ENCODE assay signal across 10 cellular contexts in the genomic region with DNA sequence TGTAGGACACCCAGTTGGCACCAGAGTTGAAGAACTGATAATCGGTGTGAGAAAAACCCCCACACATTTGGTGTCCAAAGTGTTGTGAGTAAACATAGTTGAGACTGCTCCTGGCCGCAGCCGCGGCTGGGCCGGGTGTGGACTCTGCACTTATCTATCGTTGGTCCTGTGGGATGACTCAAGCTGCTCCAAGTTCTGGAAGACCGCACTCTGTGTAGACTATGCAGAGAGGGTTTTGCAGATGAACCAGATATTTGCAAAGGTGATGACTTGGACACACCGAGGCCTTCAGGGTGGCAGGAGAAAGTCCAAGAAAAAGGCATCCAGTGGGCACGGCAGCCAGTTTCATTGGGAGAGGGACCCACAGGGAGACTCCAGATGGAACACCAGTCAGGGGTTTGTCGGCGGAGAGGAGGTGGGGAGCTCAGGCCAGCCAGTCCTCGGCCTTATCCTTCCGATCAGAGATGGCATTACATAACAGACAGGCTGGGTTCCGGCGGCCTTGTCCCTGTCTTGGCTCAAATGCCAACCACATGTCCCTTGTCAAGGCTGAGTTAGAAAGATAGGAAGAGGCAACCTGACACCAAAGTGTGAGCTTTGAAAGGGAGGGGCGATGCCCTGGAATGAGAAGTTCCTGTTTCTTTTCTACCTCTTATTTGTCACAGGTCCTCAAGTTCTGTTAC. TPM values are rescaled to one million over a fixed set of nuclear protein-coding genes. Genes with fewer than 3 reads are reported as not detected.
DNase-seq lines count a peak whose midpoint lies in the region; ATAC-seq, FAIRE-seq and TF ChIP-seq lines count a peak whose summit lies in the region.
"Had no signal": no experiment of that assay in that cellular context is flagged by ENCODE, and none has a peak within 500 bp of the region (broad histone marks: within the 10 kb centered on the region; RNA-seq: fewer than 3 reads in every experiment).

No MANE protein-coding gene starts in this region.

- FAIRE-seq in GM19239 (lab: Jason Lieb, UNC): peak; percentile 57
- FAIRE-seq: islet of Langerhans had no signal

- ATAC-seq in GM18519 (IDR thresholded peaks at IDR 0.05; ENCODE audit: low FRiP score, unreplicated experiment): no peak
- no peak for ATAC-seq in GM21515 (IDR thresholded peaks at IDR 0.05; ENCODE audit: unreplicated experiment)

- TF ChIP-seq POLR2A in sigmoid colon (IDR thresholded peaks at IDR 0.05): no peak

- no peaks in the 10 kb centered on the region for H3K36me3 ChIP-seq in sigmoid colon

- H3K4me3 ChIP-seq in sigmoid colon: peak overlapping the region in 1 of 4 donors; percentile 42

- DNase-seq in GM19239 (ENCODE audit: insufficient read length, low spot score) (no peak), SK-N-DZ (ENCODE audit: low spot score) (peak; percentile 80), glomerular visceral epithelial cell (ENCODE audit: extremely low spot score) (peak; percentile 83), sigmoid colon (peak; percentile 67), COR-L47 (lab: John Stamatoyannopoulos, UW) (no peak)
- no peak for DNase-seq in NK-92 treated with Interleukin-12 subunit alpha and Interleukin-12 subunit beta, amount 100 ng/mL, for 24 hours (lab: John Stamatoyannopoulos, UW)
- DNase-seq: NCI-H1048 had no signal

- TF ChIP-seq EP300 in sigmoid colon (IDR thresholded peaks at IDR 0.05): no peak

- peak overlapping the region; percentile 53 to 90 (median 86) for H3K27ac ChIP-seq in sigmoid colon

- H3K4me1 ChIP-seq in sigmoid colon: peaks cover 0 to 37% (median 34%) of the 10 kb centered on the region in 4 donors

- intact Hi-C loops in sigmoid colon (cut with DNase I): loop anchor here (5.0 kb wide), 2 partner anchors 80 to 185 kb away; a partner anchor contains a TSS

- H3K9me3 ChIP-seq in sigmoid colon: no peaks in the 10 kb centered on the region

- WGBS in sigmoid colon, 2 donors: 62 to 70% methylated on average over 16 of the region's 16 CpGs

- no peaks in the 10 kb centered on the region for H3K27me3 ChIP-seq in sigmoid colon

- TF ChIP-seq CTCF in sigmoid colon (IDR thresholded peaks at IDR 0.05): no peak

RNA-seq across cellular contexts. Expression of a gene that starts 21.1 kb away (rescaled TPM):
- 4.1 and 4.3 TPM in 2 replicates for polyA plus RNA-seq in SK-N-DZ (2014; cell fraction: cytosol; rRNA removed)
- polyA plus RNA-seq in SK-N-DZ (2014; cell fraction: nucleus; rRNA removed): 5.5 and 5.8 TPM in 2 replicates
- total RNA-seq in sigmoid colon: 10 to 100 TPM; 19.0 to 45.1 (median 22.2) TPM
- polyA plus RNA-seq in sigmoid colon: 1 to 10 TPM; 1.8 to 8.3 (median 3.7) TPM

RNA-seq across cellular contexts. Expression of a gene that starts 53.6 kb away (rescaled TPM):
- polyA plus RNA-seq in SK-N-DZ (2014; cell fraction: cytosol; rRNA removed): 2.5 and 3.0 TPM in 2 replicates
- 6.3 and 9.7 TPM in 2 replicates for polyA plus RNA-seq in SK-N-DZ (2014; cell fraction: nucleus; rRNA removed)
- total RNA-seq in sigmoid colon: 1 to 10 TPM; 3.5 to 6.9 (median 5.2) TPM
- polyA plus RNA-seq in sigmoid colon: 1 to 10 TPM; 1.2 to 5.7 (median 3.0) TPM

Comparison
In these comparisons a context has a peak if more than half of its experiments do, and no peak if none do; other contexts are left out.
1. DNase-seq: peak in SK-N-DZ (single experiment), glomerular visceral epithelial cell (single experiment) and sigmoid colon (single experiment); none in GM19239 (single experiment), COR-L47 (single experiment) and NK-92 treated with Interleukin-12 subunit alpha and Interleukin-12 subunit beta, amount 100 ng/mL, for 24 hours (single experiment).